In the genomic region with DNA sequence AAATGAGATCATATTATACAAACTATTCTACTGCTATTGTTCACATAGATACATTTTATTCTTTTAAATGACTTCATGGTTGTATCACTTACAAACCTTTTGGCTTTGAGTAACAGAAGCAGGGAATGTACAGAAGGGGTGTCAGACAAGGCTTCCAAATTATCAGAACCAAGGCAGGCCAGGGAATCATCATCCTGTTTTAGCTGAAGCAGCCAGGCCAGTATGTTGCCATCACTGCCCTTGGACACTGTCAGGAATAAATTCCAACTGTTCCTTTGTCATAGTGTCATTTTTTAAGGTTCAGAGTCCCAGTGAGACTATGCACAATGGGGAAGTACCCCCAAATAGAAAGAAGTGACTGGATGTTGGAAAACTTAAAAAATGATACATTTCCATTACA, we compare ENCODE assay signal across 2 cellular contexts.
TF ChIP-seq lines count a peak whose summit lies in the region.

No MANE protein-coding gene starts in this region.

TF ChIP-seq in IMR-90, 13 proteins besides CTCF, POLR2A, EP300 and RAD21 (continued from another document):
- no peak for TF ChIP-seq MXI1 (IDR thresholded peaks at IDR 0.05; ENCODE audit: borderline replicate concordance, low read depth, low read length)
- no peak for TF ChIP-seq BHLHE40 (IDR thresholded peaks at IDR 0.05; ENCODE audit: low read depth, low read length)
- TF ChIP-seq SMC3 (IDR thresholded peaks at IDR 0.05; ENCODE audit: low read depth, low read length) = no peak
- no peak for TF ChIP-seq RFX5 (IDR thresholded peaks at IDR 0.05; ENCODE audit: low read depth, low read length)
- TF ChIP-seq CEBPB (IDR thresholded peaks at IDR 0.05; ENCODE audit: low read depth, low read length) = no peak
- no peak for TF ChIP-seq MAZ (IDR thresholded peaks at IDR 0.05; ENCODE audit: borderline replicate concordance, low read depth, low read length)
- no peak for TF ChIP-seq CHD1 (IDR thresholded peaks at IDR 0.05; ENCODE audit: low read depth, low read length)
- TF ChIP-seq, protein P1, sequence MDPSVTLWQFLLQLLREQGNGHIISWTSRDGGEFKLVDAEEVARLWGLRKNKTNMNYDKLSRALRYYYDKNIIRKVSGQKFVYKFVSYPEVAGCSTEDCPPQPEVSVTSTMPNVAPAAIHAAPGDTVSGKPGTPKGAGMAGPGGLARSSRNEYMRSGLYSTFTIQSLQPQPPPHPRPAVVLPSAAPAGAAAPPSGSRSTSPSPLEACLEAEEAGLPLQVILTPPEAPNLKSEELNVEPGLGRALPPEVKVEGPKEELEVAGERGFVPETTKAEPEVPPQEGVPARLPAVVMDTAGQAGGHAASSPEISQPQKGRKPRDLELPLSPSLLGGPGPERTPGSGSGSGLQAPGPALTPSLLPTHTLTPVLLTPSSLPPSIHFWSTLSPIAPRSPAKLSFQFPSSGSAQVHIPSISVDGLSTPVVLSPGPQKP (IDR thresholded peaks at IDR 0.05; ENCODE audit: borderline replicate concordance, low read depth, low read length) = no peak
- TF ChIP-seq RCOR1 (IDR thresholded peaks at IDR 0.05; ENCODE audit: insufficient replicate concordance, low read length) = no peak

TF ChIP-seq in HEK293T, 16 proteins besides CTCF, POLR2A, EP300 and RAD21 (continued from another document):
- TF ChIP-seq, protein P2, sequence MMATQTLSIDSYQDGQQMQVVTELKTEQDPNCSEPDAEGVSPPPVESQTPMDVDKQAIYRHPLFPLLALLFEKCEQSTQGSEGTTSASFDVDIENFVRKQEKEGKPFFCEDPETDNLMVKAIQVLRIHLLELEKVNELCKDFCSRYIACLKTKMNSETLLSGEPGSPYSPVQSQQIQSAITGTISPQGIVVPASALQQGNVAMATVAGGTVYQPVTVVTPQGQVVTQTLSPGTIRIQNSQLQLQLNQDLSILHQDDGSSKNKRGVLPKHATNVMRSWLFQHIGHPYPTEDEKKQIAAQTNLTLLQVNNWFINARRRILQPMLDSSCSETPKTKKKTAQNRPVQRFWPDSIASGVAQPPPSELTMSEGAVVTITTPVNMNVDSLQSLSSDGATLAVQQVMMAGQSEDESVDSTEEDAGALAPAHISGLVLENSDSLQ (IDR thresholded peaks at IDR 0.05) = no peak
- no peak for TF ChIP-seq FOXK2 (IDR thresholded peaks at IDR 0.05)
- no peak for TF ChIP-seq TARDBP (IDR thresholded peaks at IDR 0.05)
- no peak for TF ChIP-seq ELF4 (IDR thresholded peaks at IDR 0.05)
- no peak for TF ChIP-seq LEF1 (IDR thresholded peaks at IDR 0.05; ENCODE audit: borderline replicate concordance)
- no peak for TF ChIP-seq BHLHE40 (IDR thresholded peaks at IDR 0.05; ENCODE audit: borderline replicate concordance)
- TF ChIP-seq NFRKB (IDR thresholded peaks at IDR 0.05) = no peak
- TF ChIP-seq CTBP1 (IDR thresholded peaks at IDR 0.05; ENCODE audit: borderline replicate concordance) = no peak
- TF ChIP-seq FOXM1 (IDR thresholded peaks at IDR 0.05; ENCODE audit: borderline replicate concordance) = no peak
- no peak for TF ChIP-seq SUZ12 (IDR thresholded peaks at IDR 0.05)
- no peak for TF ChIP-seq SP1 (IDR thresholded peaks at IDR 0.05)
TF ChIP-seq in HEK293T: peak in this region for 0.
